In genomic region chr2:216557413-216557812, GRCh38 we compare ENCODE assay signal across 17 cellular contexts. TPM values are rescaled to one million over a fixed set of nuclear protein-coding genes. Genes with fewer than 3 reads are reported as not detected.
DNase-seq lines count a peak whose midpoint lies in the region; ATAC-seq and TF ChIP-seq lines count a peak whose summit lies in the region.
"Had no signal": no experiment of that assay in that cellular context is flagged by ENCODE, and none has a peak within 500 bp of the region (broad histone marks: within the 10 kb centered on the region; RNA-seq: fewer than 3 reads in every experiment).

No MANE protein-coding gene starts in this region.

- H3K4me1 ChIP-seq in left ventricle myocardium inferior (peaks cover 49% of the 10 kb centered on the region), ascending aorta (peaks cover 26 to 74% of the 10 kb centered on the region in 2 donors), right atrium auricular region (peaks cover 0 to 47% of the 10 kb centered on the region in 2 donors), stomach smooth muscle (ENCODE audit: control insufficient read depth, insufficient read depth, low read length) (peaks cover 65% of the 10 kb centered on the region)

- TF ChIP-seq CTCF in left ventricle myocardium inferior (IDR thresholded peaks at IDR 0.05; ENCODE audit: borderline replicate concordance) (no peak), ascending aorta (IDR thresholded peaks at IDR 0.05) (no peak), right atrium auricular region (IDR thresholded peaks at IDR 0.05) (no peak)

- no peaks in the 10 kb centered on the region for H3K9me3 ChIP-seq in left ventricle myocardium inferior (replicated peaks)
- no peaks in the 10 kb centered on the region for H3K9me3 ChIP-seq in ascending aorta
- no peaks in the 10 kb centered on the region for H3K9me3 ChIP-seq in right atrium auricular region
- no peaks in the 10 kb centered on the region for H3K9me3 ChIP-seq in stomach smooth muscle (ENCODE audit: control insufficient read depth in 2 of 2, low read length in 2 of 2)

- H3K27ac ChIP-seq in left ventricle myocardium inferior (replicated peaks) (peak overlapping the region; percentile 42), ascending aorta (peak overlapping the region; percentile 58 to 91), right atrium auricular region (peak overlapping the region; percentile 28 to 84), stomach smooth muscle (ENCODE audit: low read length) (peak overlapping the region; percentile 37)
- H3K27ac ChIP-seq: RWPE1 had no signal

- no peak for ATAC-seq in Right ventricle myocardium inferior
- no peak for ATAC-seq in GM18907 (IDR thresholded peaks at IDR 0.05; ENCODE audit: unreplicated experiment)

- H3K9ac ChIP-seq in stomach smooth muscle (ENCODE audit: low read length in 2 of 2): no peak overlapping the region

- intact Hi-C loops in left ventricle myocardium inferior (cut with micrococcal nuclease) (no loop called here), Right ventricle myocardium inferior (cut with DNase I) (no loop called here), ascending aorta (cut with DNase I) (loop anchor here (10.0 kb wide), 2 partner anchors 237 to 547 kb away; no protein-coding TSS in a partner anchor)

- no peak overlapping the region for H3K4me3 ChIP-seq in left ventricle myocardium inferior
- no peak overlapping the region for H3K4me3 ChIP-seq in ascending aorta
- no peak overlapping the region for H3K4me3 ChIP-seq in right atrium auricular region
- H3K4me3 ChIP-seq in stomach smooth muscle (ENCODE audit: low read length in 2 of 2): no peak overlapping the region

- H3K36me3 ChIP-seq in left ventricle myocardium inferior (no peaks in the 10 kb centered on the region), ascending aorta (no peaks in the 10 kb centered on the region), right atrium auricular region (no peaks in the 10 kb centered on the region), stomach smooth muscle (ENCODE audit: control insufficient read depth in 2 of 2, insufficient read depth in 2 of 2, low read length in 2 of 2) (no peaks in the 10 kb centered on the region)

- H3K27me3 ChIP-seq in left ventricle myocardium inferior (ENCODE audit: low read depth) (no peaks in the 10 kb centered on the region), ascending aorta (no peaks in the 10 kb centered on the region), right atrium auricular region (no peaks in the 10 kb centered on the region), stomach smooth muscle (ENCODE audit: control insufficient read depth in 1 of 2, insufficient read depth in 2 of 2, low read length in 2 of 2) (no peaks in the 10 kb centered on the region)

- no peak for DNase-seq in left ventricle myocardium inferior
- DNase-seq in Right ventricle myocardium inferior (ENCODE audit: missing footprints): no peak
- no peak for DNase-seq in ascending aorta (ENCODE audit: low spot score in 2 of 2)
- no peak for DNase-seq in right atrium auricular region (ENCODE audit: low spot score)
- no peak for DNase-seq in NCI-H2107 (lab: John Stamatoyannopoulos, UW)
- DNase-seq in activated effector memory CD4-positive, alpha-beta T cell treated with Interleukin-2 at 50 U/mL for 16 hours: no peak
- DNase-seq: AML-193; CD4-positive, alpha-beta memory T cell; DND-41; GDM1; NCI-H1048; NCI-H1694; NCI-H69; NK-92 treated with Interleukin-12 subunit alpha and Interleukin-12 subunit beta, amount 100 ng/mL, for 24 hours had no signal

RNA-seq across cellular contexts. Expression of gene RPL37A, which starts 58.8 kb away (rescaled TPM):
- total RNA-seq in left ventricle myocardium inferior (1,816 TPM), Right ventricle myocardium inferior (2,083 TPM), ascending aorta (493 TPM), right atrium auricular region (1,000 to 10,000 TPM in 1 of 2 donors, 100 to 1,000 TPM in 1; 425 to 1,004 TPM)
